1 cellular context compared by ENCODE assay signal in genomic region chr3:46335546-46335945, GRCh38.
TF ChIP-seq lines count a peak whose summit lies in the region.

No MANE protein-coding gene starts in this region.

TF ChIP-seq in K562, 482 proteins besides CTCF, POLR2A, EP300 and RAD21 (continued from another document):
- TF ChIP-seq, protein P1, sequence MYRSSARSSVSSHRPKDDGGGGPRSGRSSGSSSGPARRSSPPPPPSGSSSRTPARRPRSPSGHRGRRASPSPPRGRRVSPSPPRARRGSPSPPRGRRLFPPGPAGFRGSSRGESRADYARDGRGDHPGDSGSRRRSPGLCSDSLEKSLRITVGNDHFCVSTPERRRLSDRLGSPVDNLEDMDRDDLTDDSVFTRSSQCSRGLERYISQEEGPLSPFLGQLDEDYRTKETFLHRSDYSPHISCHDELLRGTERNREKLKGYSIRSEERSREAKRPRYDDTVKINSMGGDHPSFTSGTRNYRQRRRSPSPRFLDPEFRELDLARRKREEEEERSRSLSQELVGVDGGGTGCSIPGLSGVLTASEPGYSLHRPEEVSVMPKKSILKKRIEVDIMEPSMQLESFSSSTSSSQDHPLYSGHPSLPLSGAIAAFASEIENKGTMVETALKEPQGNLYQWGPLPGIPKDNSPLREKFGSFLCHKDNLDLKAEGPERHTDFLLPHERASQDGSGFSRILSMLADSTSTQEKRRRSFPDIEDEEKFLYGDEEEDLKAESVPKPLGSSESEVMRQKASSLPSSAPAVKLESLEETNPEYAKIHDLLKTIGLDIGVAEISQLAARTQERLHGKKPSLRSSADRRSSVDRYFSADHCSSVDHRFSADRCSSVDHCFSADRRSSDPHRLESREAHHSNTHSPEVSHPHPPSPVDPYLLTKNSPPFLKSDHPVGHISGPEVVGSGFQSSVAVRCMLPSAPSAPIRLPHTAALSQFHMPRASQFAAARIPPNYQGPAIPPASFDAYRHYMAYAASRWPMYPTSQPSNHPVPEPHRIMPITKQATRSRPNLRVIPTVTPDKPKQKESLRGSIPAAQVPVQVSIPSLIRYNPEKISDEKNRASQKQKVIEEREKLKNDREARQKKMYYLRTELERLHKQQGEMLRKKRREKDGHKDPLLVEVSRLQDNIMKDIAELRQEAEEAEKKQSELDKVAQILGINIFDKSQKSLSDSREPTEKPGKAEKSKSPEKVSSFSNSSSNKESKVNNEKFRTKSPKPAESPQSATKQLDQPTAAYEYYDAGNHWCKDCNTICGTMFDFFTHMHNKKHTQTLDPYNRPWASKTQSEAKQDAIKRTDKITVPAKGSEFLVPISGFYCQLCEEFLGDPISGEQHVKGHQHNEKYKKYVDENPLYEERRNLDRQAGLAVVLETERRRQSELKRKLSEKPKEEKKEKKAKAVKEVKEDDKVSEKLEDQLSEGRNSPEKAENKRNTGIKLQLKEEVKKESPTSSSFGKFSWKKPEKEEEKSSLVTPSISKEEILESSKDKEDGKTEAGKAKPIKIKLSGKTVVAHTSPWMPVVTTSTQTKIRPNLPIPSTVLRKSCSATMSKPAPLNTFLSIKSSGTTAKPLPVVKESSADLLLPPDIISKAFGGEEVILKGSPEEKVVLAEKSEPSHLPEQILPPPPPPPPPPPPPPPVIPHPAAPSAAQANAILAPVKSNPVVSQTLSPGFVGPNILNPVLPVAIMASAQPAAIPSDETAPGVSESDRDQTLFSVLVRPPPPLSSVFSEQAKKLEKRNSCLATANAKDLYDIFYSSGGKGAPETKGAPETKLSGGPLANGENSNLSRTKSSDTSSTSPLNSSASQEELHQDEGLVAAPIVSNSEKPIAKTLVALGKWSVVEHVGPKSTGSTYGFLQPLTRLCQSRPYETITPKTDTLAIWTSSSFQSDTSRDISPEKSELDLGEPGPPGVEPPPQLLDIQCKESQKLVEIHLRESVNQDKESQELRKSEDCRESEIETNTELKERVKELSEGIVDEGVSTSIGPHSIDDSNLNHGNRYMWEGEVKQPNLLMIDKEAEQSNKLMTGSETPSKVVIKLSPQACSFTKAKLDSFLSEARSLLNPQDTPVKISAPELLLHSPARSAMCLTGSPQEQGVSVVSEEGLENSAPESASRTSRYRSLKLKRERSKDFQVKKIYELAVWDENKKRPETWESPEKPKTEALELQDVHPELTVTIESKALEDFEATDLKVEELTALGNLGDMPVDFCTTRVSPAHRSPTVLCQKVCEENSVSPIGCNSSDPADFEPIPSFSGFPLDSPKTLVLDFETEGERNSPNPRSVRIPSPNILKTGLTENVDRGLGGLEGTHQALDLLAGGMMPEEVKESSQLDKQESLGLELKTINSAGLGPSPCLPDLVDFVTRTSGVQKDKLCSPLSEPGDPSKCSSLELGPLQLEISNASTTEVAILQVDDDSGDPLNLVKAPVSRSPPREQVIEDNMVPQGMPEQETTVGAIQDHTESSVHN (IDR thresholded peaks at IDR 0.05; ENCODE audit: borderline replicate concordance in 1 of 2, low read depth in 1 of 2): no peak
- TF ChIP-seq, protein P2, sequence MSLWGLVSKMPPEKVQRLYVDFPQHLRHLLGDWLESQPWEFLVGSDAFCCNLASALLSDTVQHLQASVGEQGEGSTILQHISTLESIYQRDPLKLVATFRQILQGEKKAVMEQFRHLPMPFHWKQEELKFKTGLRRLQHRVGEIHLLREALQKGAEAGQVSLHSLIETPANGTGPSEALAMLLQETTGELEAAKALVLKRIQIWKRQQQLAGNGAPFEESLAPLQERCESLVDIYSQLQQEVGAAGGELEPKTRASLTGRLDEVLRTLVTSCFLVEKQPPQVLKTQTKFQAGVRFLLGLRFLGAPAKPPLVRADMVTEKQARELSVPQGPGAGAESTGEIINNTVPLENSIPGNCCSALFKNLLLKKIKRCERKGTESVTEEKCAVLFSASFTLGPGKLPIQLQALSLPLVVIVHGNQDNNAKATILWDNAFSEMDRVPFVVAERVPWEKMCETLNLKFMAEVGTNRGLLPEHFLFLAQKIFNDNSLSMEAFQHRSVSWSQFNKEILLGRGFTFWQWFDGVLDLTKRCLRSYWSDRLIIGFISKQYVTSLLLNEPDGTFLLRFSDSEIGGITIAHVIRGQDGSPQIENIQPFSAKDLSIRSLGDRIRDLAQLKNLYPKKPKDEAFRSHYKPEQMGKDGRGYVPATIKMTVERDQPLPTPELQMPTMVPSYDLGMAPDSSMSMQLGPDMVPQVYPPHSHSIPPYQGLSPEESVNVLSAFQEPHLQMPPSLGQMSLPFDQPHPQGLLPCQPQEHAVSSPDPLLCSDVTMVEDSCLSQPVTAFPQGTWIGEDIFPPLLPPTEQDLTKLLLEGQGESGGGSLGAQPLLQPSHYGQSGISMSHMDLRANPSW (CRISPR knock-in tag; IDR thresholded peaks at IDR 0.05): no peak
- TF ChIP-seq ZNF23 (CRISPR knock-in tag; IDR thresholded peaks at IDR 0.05): no peak
- TF ChIP-seq SIRT6 (IDR thresholded peaks at IDR 0.05; ENCODE audit: low read depth, low read length): no peak
- no peak for TF ChIP-seq ZFPM2 (CRISPR knock-in tag; IDR thresholded peaks at IDR 0.05)
- TF ChIP-seq, protein P3, sequence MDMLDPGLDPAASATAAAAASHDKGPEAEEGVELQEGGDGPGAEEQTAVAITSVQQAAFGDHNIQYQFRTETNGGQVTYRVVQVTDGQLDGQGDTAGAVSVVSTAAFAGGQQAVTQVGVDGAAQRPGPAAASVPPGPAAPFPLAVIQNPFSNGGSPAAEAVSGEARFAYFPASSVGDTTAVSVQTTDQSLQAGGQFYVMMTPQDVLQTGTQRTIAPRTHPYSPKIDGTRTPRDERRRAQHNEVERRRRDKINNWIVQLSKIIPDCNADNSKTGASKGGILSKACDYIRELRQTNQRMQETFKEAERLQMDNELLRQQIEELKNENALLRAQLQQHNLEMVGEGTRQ (CRISPR knock-in tag; IDR thresholded peaks at IDR 0.05): no peak
- no peak for TF ChIP-seq ZNF592 (IDR thresholded peaks at IDR 0.05)
- no peak for TF ChIP-seq TOE1 (IDR thresholded peaks at IDR 0.05; ENCODE audit: borderline replicate concordance)
- no peak for TF ChIP-seq TOE1 (CRISPR knock-in tag; IDR thresholded peaks at IDR 0.05; ENCODE audit: borderline replicate concordance, low read depth)
